Comparison of ENCODE assay signal across 26 cellular contexts in the genomic region with DNA sequence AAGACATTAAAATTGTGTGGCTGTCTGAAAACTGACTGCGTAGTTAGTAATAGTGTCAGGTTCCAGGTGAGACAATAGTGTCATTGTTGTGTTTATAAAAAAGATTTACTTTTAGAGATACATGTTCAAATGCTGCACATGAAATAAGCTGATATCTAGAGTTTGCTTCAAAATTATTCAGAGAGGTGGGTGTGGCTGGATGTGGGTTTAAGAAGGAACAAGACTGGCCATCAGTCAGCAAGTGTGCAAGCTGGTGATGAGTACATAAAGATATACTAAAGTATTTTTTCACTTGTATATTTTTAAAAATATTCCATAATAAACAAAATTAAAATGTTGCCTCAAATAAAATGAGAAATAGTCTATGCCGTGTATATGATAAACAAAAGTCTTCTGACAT.
"Had no signal": no experiment of that assay in that cellular context is flagged by ENCODE, and none has a peak within 500 bp of the region (broad histone marks: within the 10 kb centered on the region; RNA-seq: fewer than 3 reads in every experiment).

No MANE protein-coding gene starts in this region.

- H3K27ac Mint-ChIP-seq: activated CD4-positive, alpha-beta T cell treated with anti-CD3 and anti-CD28 coated beads, Interleukin-2, amount 10 ng/mL, durations not matched to agents 7 days and 5 days; activated CD8-positive, alpha-beta T cell treated with anti-CD3 and anti-CD28 coated beads, Interleukin-2, amount 10 ng/mL, durations not matched to agents 7 days and 5 days; activated T-helper 1 cell treated with anti-CD3 and anti-CD28 coated beads, Interleukin-12 subunit alpha, Interleukin-12 subunit beta, Interleukin-2, Interleukin-4 antibody, amounts not matched to agents 30 ng/mL and 10 ng/mL and 1 ng/mL, durations not matched to agents 14 hours and 24 hours and 36 hours; nephron progenitor cell; type B pancreatic cell had no signal

- DNase-seq: activated CD4-positive, alpha-beta T cell treated with anti-CD3 and anti-CD28 coated beads, Interleukin-2, amount 10 ng/mL, durations not matched to agents 7 days and 5 days; activated CD8-positive, alpha-beta T cell treated with anti-CD3 and anti-CD28 coated beads, Interleukin-2, amount 10 ng/mL, durations not matched to agents 7 days and 5 days; activated gamma-delta T cell; activated naive CD4-positive, alpha-beta T cell treated with anti-CD3 and anti-CD28 coated beads, Interleukin-2, amount 50 U/mL, for 16 hours; anterior cingulate cortex; body of pancreas; caudate nucleus; dermis blood vessel endothelial cell; effector CD8-positive, alpha-beta T cell; foreskin melanocyte; glutamatergic neuron; hippocampal formation; left ventricle myocardium superior; nephron progenitor cell; pancreas; psoas muscle; spleen; stimulated activated CD4-positive, alpha-beta T cell treated with anti-CD3 and anti-CD28 coated beads, Interleukin-4, amount 100 ng/mL, for 24 hours; stimulated activated naive CD4-positive, alpha-beta T cell treated with Interleukin-2 at 50 U/mL for 16 hours had no signal

- H3K4me3 Mint-ChIP-seq: activated CD4-positive, alpha-beta T cell treated with anti-CD3 and anti-CD28 coated beads, Interleukin-2, amount 10 ng/mL, durations not matched to agents 7 days and 5 days; activated CD8-positive, alpha-beta T cell treated with anti-CD3 and anti-CD28 coated beads, Interleukin-2, amount 10 ng/mL, durations not matched to agents 7 days and 5 days; activated T-helper 1 cell treated with anti-CD3 and anti-CD28 coated beads, Interleukin-12 subunit alpha, Interleukin-12 subunit beta, Interleukin-2, Interleukin-4 antibody, amounts not matched to agents 30 ng/mL and 10 ng/mL and 1 ng/mL, durations not matched to agents 14 hours and 24 hours and 36 hours; nephron progenitor cell; type B pancreatic cell had no signal

- H3K4me1 Mint-ChIP-seq: activated CD4-positive, alpha-beta T cell treated with anti-CD3 and anti-CD28 coated beads, Interleukin-2, amount 10 ng/mL, durations not matched to agents 7 days and 5 days had no signal

- H3K4me3 ChIP-seq: body of pancreas, pancreas, psoas muscle, right atrium auricular region, spleen, thoracic aorta, vagina had no signal

- H3K27ac ChIP-seq: body of pancreas, pancreas, psoas muscle, right atrium auricular region, spleen, thoracic aorta, vagina, VCaP had no signal

- ATAC-seq: activated CD4-positive, CD25-positive, alpha-beta regulatory T cell treated with anti-CD3 and anti-CD28 coated beads, Interleukin-2, amount 50 U/mL, for 24 hours; activated CD8-positive, alpha-beta T cell treated with anti-CD3 and anti-CD28 coated beads, Interleukin-2, amount 10 ng/mL, durations not matched to agents 7 days and 5 days; body of pancreas; left ventricle myocardium superior; pancreas; psoas muscle had no signal

- H3K9me3 Mint-ChIP-seq: activated CD4-positive, alpha-beta T cell treated with anti-CD3 and anti-CD28 coated beads, Interleukin-2, amount 10 ng/mL, durations not matched to agents 7 days and 5 days; activated T-helper 1 cell treated with anti-CD3 and anti-CD28 coated beads, Interleukin-12 subunit alpha, Interleukin-12 subunit beta, Interleukin-2, Interleukin-4 antibody, amounts not matched to agents 30 ng/mL and 10 ng/mL and 1 ng/mL, durations not matched to agents 14 hours and 24 hours and 36 hours had no signal

- H3K4me1 ChIP-seq: body of pancreas, pancreas, psoas muscle, right atrium auricular region, spleen, vagina had no signal

- H3K9me3 ChIP-seq: body of pancreas, pancreas, psoas muscle, right atrium auricular region, thoracic aorta, vagina had no signal

- H3K27me3 ChIP-seq: body of pancreas, pancreas, right atrium auricular region, vagina had no signal

- H3K36me3 ChIP-seq: pancreas, right atrium auricular region, spleen, thoracic aorta, vagina had no signal

- H3K36me3 Mint-ChIP-seq: type B pancreatic cell had no signal
